ENCODE assay signal across 18 cellular contexts in the genomic region with DNA sequence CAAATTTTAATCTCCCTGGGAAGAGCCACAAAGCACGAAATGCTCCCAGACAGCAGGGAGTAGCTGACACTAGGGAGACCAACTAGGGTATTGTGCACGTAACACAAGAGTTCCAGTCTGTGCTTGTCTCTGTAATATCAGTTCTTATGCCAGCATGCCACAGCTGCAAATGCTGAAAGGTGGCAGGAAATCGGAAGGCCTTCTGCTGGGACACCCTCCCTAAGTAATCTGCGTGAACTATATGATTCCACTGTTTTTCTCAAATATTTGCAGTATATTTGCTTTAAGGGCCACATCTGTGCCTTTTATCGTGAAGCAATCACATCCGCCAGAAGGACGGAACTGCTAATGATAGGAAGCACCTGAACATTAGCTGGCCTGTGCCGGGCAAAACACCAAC. TPM values are rescaled to one million over a fixed set of nuclear protein-coding genes. Genes with fewer than 3 reads are reported as not detected.
DNase-seq lines count a peak whose midpoint lies in the region; ATAC-seq and TF ChIP-seq lines count a peak whose summit lies in the region.
"Had no signal": no experiment of that assay in that cellular context is flagged by ENCODE, and none has a peak within 500 bp of the region (broad histone marks: within the 10 kb centered on the region; RNA-seq: fewer than 3 reads in every experiment).

No MANE protein-coding gene starts in this region.

- no peak for ATAC-seq in PC-3
- ATAC-seq: activated CD8-positive, alpha-beta T cell treated with anti-CD3 and anti-CD28 coated beads for 36 hours; effector memory CD8-positive, alpha-beta T cell; foreskin keratinocyte; HCT116; natural killer cell treated with Interleukin-12 subunit alpha and Interleukin-12 subunit beta and Interleukin-15 and Interleukin-18, amount 100 ng/mL, for 72 hours had no signal

- peak overlapping the region; percentile 89 for H3K27ac ChIP-seq in caudate nucleus (ENCODE audit: low read depth, low read length)
- no peak overlapping the region for H3K27ac ChIP-seq in PC-3 (ENCODE audit: low read length)
- H3K27ac ChIP-seq: foreskin keratinocyte had no signal

- POLR2A ChIA-PET in PC-3 (lab: Charles Lee; ENCODE audit: unreplicated experiment): no interaction called here

- intact Hi-C loops in head of caudate nucleus (cut with DNase I): no loop called here
- intact Hi-C loops in PC-3 (cut with micrococcal nuclease): no loop called here

- CTCF ChIA-PET in PC-3 (lab: Charles Lee): no interaction called here

- no peak overlapping the region for H3K4me2 ChIP-seq in PC-3 (ENCODE audit: low read length)

- no peaks in the 10 kb centered on the region for H3K9me2 ChIP-seq in PC-3 (replicated peaks; ENCODE audit: low read length)

- TF ChIP-seq CTCF in PC-3 (conservative IDR thresholded peaks at IDR 0.05; ENCODE audit: low read depth, low read length): no peak

- DNase-seq in C1 segment of cervical spinal cord (lab: John Stamatoyannopoulos, UW) (peak in 11 of 14 donors; percentile 5 to 58 (median 23)), caudate nucleus (lab: John Stamatoyannopoulos, UW) (peak in 32 of 61 donors; percentile 3 to 69 (median 28)), head of caudate nucleus (peak in 27 of 42 donors; percentile 14 to 70 (median 48)), midbrain (lab: John Stamatoyannopoulos, UW) (peak; percentile 36), GOT3 (lab: John Stamatoyannopoulos, UW) (no peak), NCI-H1436 (lab: John Stamatoyannopoulos, UW) (no peak), PC-3 (no peak), ACHN (no peak)
- DNase-seq: activated CD8-positive, alpha-beta T cell treated with anti-CD3 and anti-CD28 coated beads for 36 hours; central memory CD4-positive, alpha-beta T cell; effector memory CD8-positive, alpha-beta T cell; foreskin keratinocyte; Karpas-422; mesenchymal stem cell; NCI-H1105; NCI-H774 had no signal

- in situ Hi-C loops in ACHN (cut with HindIII; ENCODE audit: low pct_ligation_motif_present, low pct_unique_long_range_greater_than_20kb, low sequenced_read_pairs): no loop called here

- H3K9ac ChIP-seq in PC-3 (ENCODE audit: low read length): no peak overlapping the region

- no peaks in the 10 kb centered on the region for H3K9me3 ChIP-seq in PC-3 (ENCODE audit: low read length)

- H3K4me1 ChIP-seq in PC-3 (ENCODE audit: insufficient read depth, low read length): no peaks in the 10 kb centered on the region
- H3K4me1 ChIP-seq: foreskin keratinocyte had no signal

- H4K20me1 ChIP-seq in PC-3 (ENCODE audit: low read length): no peaks in the 10 kb centered on the region

- H2AFZ ChIP-seq in PC-3 (ENCODE audit: low read length): no peak overlapping the region

- no peaks in the 10 kb centered on the region for H3K27me3 ChIP-seq in PC-3 (ENCODE audit: low read length)
- H3K27me3 ChIP-seq: foreskin keratinocyte had no signal

- H3K79me2 ChIP-seq in PC-3 (ENCODE audit: low read length): no peaks in the 10 kb centered on the region

- H3F3A ChIP-seq in PC-3 (ENCODE audit: low read length, unreplicated experiment): no peaks in the 10 kb centered on the region

- no TSS peak for BruUV-seq in PC-3 (replicated peaks; lab: Mats Ljungman, UMichigan)

- H3K4me3 ChIP-seq in PC-3 (ENCODE audit: low read length): no peak overlapping the region

- no peaks in the 10 kb centered on the region for H3K36me3 ChIP-seq in PC-3 (ENCODE audit: low read depth, low read length)

RNA-seq across cellular contexts. Expression of a gene that starts 12.6 kb away (rescaled TPM):
- 0.81 and 1.2 TPM in 2 replicates for total RNA-seq in PC-3 (2014; rRNA removed)

Comparison
In these comparisons a context has a peak if more than half of its experiments do, and no peak if none do; other contexts are left out.
1. DNase-seq: peak in C1 segment of cervical spinal cord (11 of 14), caudate nucleus (32 of 61), head of caudate nucleus (27 of 42) and midbrain (single experiment); none in GOT3 (single experiment), NCI-H1436 (single experiment), PC-3 (single experiment) and ACHN (single experiment).